22 cellular contexts compared by ENCODE assay signal in genomic region chr4:186698525-186698924, GRCh38. TPM values are rescaled to one million over a fixed set of nuclear protein-coding genes. Genes with fewer than 3 reads are reported as not detected.
"Had no signal": no experiment of that assay in that cellular context is flagged by ENCODE, and none has a peak within 500 bp of the region (broad histone marks: within the 10 kb centered on the region; RNA-seq: fewer than 3 reads in every experiment).

No MANE protein-coding gene starts in this region.

- H3K4me3 ChIP-seq: coronary artery, left lung, mucosa of descending colon, transverse colon had no signal

- H3K4me3 Mint-ChIP-seq: activated B cell treated with CpG ODN at 0.5 μM for 24 hours; activated CD4-positive, alpha-beta memory T cell treated with anti-CD3 and anti-CD28 coated beads, Interleukin-2, amount 10 ng/mL, durations not matched to agents 7 days and 5 days; activated CD8-positive, alpha-beta memory T cell treated with anti-CD3 and anti-CD28 coated beads, Interleukin-2, amount 10 ng/mL, durations not matched to agents 7 days and 5 days; activated naive CD8-positive, alpha-beta T cell treated with anti-CD3 and anti-CD28 coated beads for 36 hours; activated T-helper 17 cell treated with anti-CD3 and anti-CD28 coated beads, Interleukin-2, amount 50 U/mL, for 72 hours; naive B cell had no signal

- H3K4me1 Mint-ChIP-seq: activated B cell treated with CpG ODN at 0.5 μM for 24 hours; activated CD4-positive, alpha-beta memory T cell treated with anti-CD3 and anti-CD28 coated beads, Interleukin-2, amount 10 ng/mL, durations not matched to agents 7 days and 5 days; activated CD8-positive, alpha-beta memory T cell treated with anti-CD3 and anti-CD28 coated beads, Interleukin-2, amount 10 ng/mL, durations not matched to agents 7 days and 5 days; activated naive CD8-positive, alpha-beta T cell treated with anti-CD3 and anti-CD28 coated beads for 36 hours; activated T-helper 17 cell treated with anti-CD3 and anti-CD28 coated beads, Interleukin-2, amount 50 U/mL, for 72 hours; naive B cell had no signal

- H3K36me3 Mint-ChIP-seq: activated CD8-positive, alpha-beta memory T cell treated with anti-CD3 and anti-CD28 coated beads, Interleukin-2, amount 10 ng/mL, durations not matched to agents 7 days and 5 days; activated naive CD8-positive, alpha-beta T cell treated with anti-CD3 and anti-CD28 coated beads for 36 hours had no signal

- ATAC-seq: activated CD8-positive, alpha-beta memory T cell treated with anti-CD3 and anti-CD28 coated beads, Interleukin-2, amount 10 ng/mL, durations not matched to agents 7 days and 5 days; activated T-helper 17 cell treated with anti-CD3 and anti-CD28 coated beads, Interleukin-2, amount 50 U/mL, for 72 hours; left lung; stimulated activated naive CD8-positive, alpha-beta T cell treated with anti-CD3 and anti-CD28 coated beads, Interleukin-15, Interleukin-2, amounts not matched to agents 100 U/mL and 50 U/mL, for 24 hours had no signal

- H3K27me3 Mint-ChIP-seq: activated B cell treated with CpG ODN at 0.5 μM for 24 hours; activated CD4-positive, alpha-beta memory T cell treated with anti-CD3 and anti-CD28 coated beads, Interleukin-2, amount 10 ng/mL, durations not matched to agents 7 days and 5 days; activated CD8-positive, alpha-beta memory T cell treated with anti-CD3 and anti-CD28 coated beads, Interleukin-2, amount 10 ng/mL, durations not matched to agents 7 days and 5 days; activated naive CD8-positive, alpha-beta T cell treated with anti-CD3 and anti-CD28 coated beads for 36 hours; naive B cell had no signal

- H3K36me3 ChIP-seq: left lung, neutrophil, transverse colon had no signal

- H3K9me3 Mint-ChIP-seq: activated naive CD8-positive, alpha-beta T cell treated with anti-CD3 and anti-CD28 coated beads for 36 hours had no signal

- H3K9me3 ChIP-seq: left lung, mucosa of descending colon, neutrophil, transverse colon had no signal

- H3K27me3 ChIP-seq: left lung, neutrophil, transverse colon had no signal

- DNase-seq: activated B cell treated with CpG ODN at 0.5 μM for 24 hours; activated CD4-positive, alpha-beta memory T cell treated with anti-CD3 and anti-CD28 coated beads, Interleukin-2, amount 10 ng/mL, durations not matched to agents 7 days and 5 days; activated CD4-positive, alpha-beta T cell treated with anti-CD3 and anti-CD28 coated beads for 48 hours; activated CD8-positive, alpha-beta memory T cell treated with anti-CD3 and anti-CD28 coated beads, Interleukin-2, amount 10 ng/mL, durations not matched to agents 7 days and 5 days; activated naive CD4-positive, alpha-beta T cell; activated naive CD8-positive, alpha-beta T cell treated with anti-CD3 and anti-CD28 coated beads for 36 hours; amniotic stem cell; central memory CD4-positive, alpha-beta T cell; erythroblast; foreskin melanocyte; glutamatergic neuron; kidney; left lung; mucosa of descending colon; naive B cell; stimulated activated CD4-positive, alpha-beta T cell treated with anti-CD3 and anti-CD28 coated beads, Interleukin-2, amount 100 ng/mL, for 24 hours; stimulated activated naive CD8-positive, alpha-beta T cell treated with anti-CD3 and anti-CD28 coated beads, Interleukin-15, Interleukin-2, amounts not matched to agents 100 U/mL and 50 U/mL, for 24 hours; substantia nigra; transverse colon had no signal

- H3K27ac ChIP-seq: left lung, neutrophil had no signal

- H3K27ac Mint-ChIP-seq: activated B cell treated with CpG ODN at 0.5 μM for 24 hours; activated CD4-positive, alpha-beta memory T cell treated with anti-CD3 and anti-CD28 coated beads, Interleukin-2, amount 10 ng/mL, durations not matched to agents 7 days and 5 days; activated CD8-positive, alpha-beta memory T cell treated with anti-CD3 and anti-CD28 coated beads, Interleukin-2, amount 10 ng/mL, durations not matched to agents 7 days and 5 days; activated naive CD8-positive, alpha-beta T cell treated with anti-CD3 and anti-CD28 coated beads for 36 hours; activated T-helper 17 cell treated with anti-CD3 and anti-CD28 coated beads, Interleukin-2, amount 50 U/mL, for 72 hours; naive B cell had no signal

RNA-seq across cellular contexts. Expression of gene FAT1, which starts 25.1 kb away (rescaled TPM):
- total RNA-seq: activated B cell treated with CpG ODN at 0.5 μM for 24 hours; activated T-helper 17 cell treated with anti-CD3 and anti-CD28 coated beads, Interleukin-2, amount 50 U/mL, for 72 hours had no signal
